Comparison of ENCODE assay signal across 9 cellular contexts in genomic region chr6:50791900-50792508, GRCh38. TPM values are rescaled to one million over a fixed set of nuclear protein-coding genes. Genes with fewer than 3 reads are reported as not detected.
A peak's percentile ranks its signal among the peaks of the same experiment; 100 is the strongest.
DNase-seq lines count a peak whose midpoint lies in the region; ATAC-seq, FAIRE-seq and TF ChIP-seq lines count a peak whose summit lies in the region.
"Had no signal": no experiment of that assay in that cellular context is flagged by ENCODE, and none has a peak within 500 bp of the region (broad histone marks: within the 10 kb centered on the region; RNA-seq: fewer than 3 reads in every experiment).

No MANE protein-coding gene starts in this region.

- no peaks in the 10 kb centered on the region for H3K4me1 Mint-ChIP-seq in activated CD4-positive, alpha-beta memory T cell treated with anti-CD3 and anti-CD28 coated beads, Interleukin-2, amount 10 ng/mL, durations not matched to agents 7 days and 5 days

- H2AFZ ChIP-seq in OCI-LY7 (ENCODE audit: low read length) = no peak overlapping the region

- no peak overlapping the region for H3K4me3 ChIP-seq in HL-60 (replicated peaks; ENCODE audit: insufficient read depth, low read length)
- H3K4me3 ChIP-seq in OCI-LY7 (ENCODE audit: low read depth, low read length, poor library complexity, severe bottlenecking) = no peak overlapping the region
- no peak overlapping the region for H3K4me3 ChIP-seq in epithelial cell of esophagus (ENCODE audit: low read length)
- no peak overlapping the region for H3K4me3 ChIP-seq in pancreas

- intact Hi-C loops in OCI-LY7 (cut with micrococcal nuclease; ENCODE audit: unreplicated experiment) = loop anchor here (5.0 kb wide), 1 partner anchor 665 kb away; no protein-coding TSS in a partner anchor
- intact Hi-C loops in pancreas (cut with DNase I) = no loop called here

- H3K4me2 ChIP-seq in OCI-LY7 (ENCODE audit: low read length) = no peak overlapping the region

- no peaks in the 10 kb centered on the region for H3K9me3 Mint-ChIP-seq in activated CD4-positive, alpha-beta memory T cell treated with anti-CD3 and anti-CD28 coated beads, Interleukin-2, amount 10 ng/mL, durations not matched to agents 7 days and 5 days
- H3K9me3 Mint-ChIP-seq: T-helper 1 cell treated with Interleukin-12 subunit alpha and Interleukin-12 subunit beta and Interleukin-4 antibody, amounts not matched to agents 30 μg/mL and 1 μg/mL, for 36 hours had no signal

- CTCF ChIA-PET in OCI-LY7 (lab: Charles Lee; ENCODE audit: unreplicated experiment) = no interaction called here
- CTCF ChIA-PET in activated CD4-positive, alpha-beta memory T cell treated with anti-CD3 and anti-CD28 coated beads, Interleukin-2, amount 10 ng/mL, durations not matched to agents 7 days and 5 days (lab: Charles Lee) = no interaction called here

- no peak overlapping the region for H3K27ac ChIP-seq in HL-60 (replicated peaks)
- H3K27ac ChIP-seq in OCI-LY7 (ENCODE audit: low read depth, low read length, poor library complexity, severe bottlenecking) = no peak overlapping the region
- no peak overlapping the region for H3K27ac ChIP-seq in pancreas

- TF ChIP-seq CTCF in HL-60 (IDR thresholded peaks at IDR 0.05; ENCODE audit: insufficient read depth, low read length) = peak; percentile 33
- TF ChIP-seq CTCF in OCI-LY7 (conservative IDR thresholded peaks at IDR 0.05; ENCODE audit: low read length) = peak; percentile 93
- peak; percentile 90 for TF ChIP-seq CTCF in epithelial cell of esophagus (IDR thresholded peaks at IDR 0.05; ENCODE audit: insufficient read depth, low read depth, low read length, missing control alignments)
- TF ChIP-seq CTCF in pancreas (IDR thresholded peaks at IDR 0.05) = peak; percentile 22 to 69 (median 48)

- H3K4me3 Mint-ChIP-seq in activated CD4-positive, alpha-beta memory T cell treated with anti-CD3 and anti-CD28 coated beads, Interleukin-2, amount 10 ng/mL, durations not matched to agents 7 days and 5 days = no peak overlapping the region
- H3K4me3 Mint-ChIP-seq: T-helper 1 cell treated with Interleukin-12 subunit alpha and Interleukin-12 subunit beta and Interleukin-4 antibody, amounts not matched to agents 30 μg/mL and 1 μg/mL, for 36 hours had no signal

- FAIRE-seq in pancreas (lab: Jason Lieb, UNC) = peak; percentile 91

- no peaks in the 10 kb centered on the region for H3K4me1 ChIP-seq in OCI-LY7 (ENCODE audit: insufficient read depth, low read length, poor library complexity, severe bottlenecking)
- no peaks in the 10 kb centered on the region for H3K4me1 ChIP-seq in pancreas

- H3K36me3 Mint-ChIP-seq in activated CD4-positive, alpha-beta memory T cell treated with anti-CD3 and anti-CD28 coated beads, Interleukin-2, amount 10 ng/mL, durations not matched to agents 7 days and 5 days (ENCODE audit: low read depth) = no peaks in the 10 kb centered on the region

- H3K36me3 ChIP-seq in OCI-LY7 (ENCODE audit: insufficient read depth, low read length) (no peaks in the 10 kb centered on the region), pancreas (no peaks in the 10 kb centered on the region)

- DNase-seq in Caki2 (ENCODE audit: low read depth) (peak; percentile 21), HL-60 (ENCODE audit: low read depth in 1 of 2, low spot score in 1 of 2) (peak in 1 of 2 experiments; percentile 15), OCI-LY7 (ENCODE audit: low spot score) (peak; percentile 54), epithelial cell of esophagus (ENCODE audit: low read depth) (peak; percentile 66), pancreas (peak in 1 of 6 donors; percentile 9), T-helper 9 cell (no peak)
- no peak for DNase-seq in activated CD4-positive, alpha-beta memory T cell treated with anti-CD3 and anti-CD28 coated beads, Interleukin-2, amount 10 ng/mL, durations not matched to agents 7 days and 5 days

- no peaks in the 10 kb centered on the region for H3K9me2 ChIP-seq in OCI-LY7 (ENCODE audit: insufficient read depth, low read length)

- BruUV-seq in OCI-LY7 (replicated peaks; lab: Mats Ljungman, UMichigan) = no TSS peak

- H3K27me3 Mint-ChIP-seq in activated CD4-positive, alpha-beta memory T cell treated with anti-CD3 and anti-CD28 coated beads, Interleukin-2, amount 10 ng/mL, durations not matched to agents 7 days and 5 days = no peaks in the 10 kb centered on the region

- no peaks in the 10 kb centered on the region for H3K79me2 ChIP-seq in OCI-LY7 (ENCODE audit: insufficient read depth, low read depth, low read length)

- in situ Hi-C loops in Caki2 (cut with HindIII; ENCODE audit: low pct_unique_long_range_greater_than_20kb, low sequenced_read_pairs) = no loop called here

- no peaks in the 10 kb centered on the region for H4K20me1 ChIP-seq in OCI-LY7 (ENCODE audit: insufficient read depth, low read length)

- POLR2A ChIA-PET in OCI-LY7 (lab: Charles Lee) = no interaction called here
- POLR2A ChIA-PET in activated CD4-positive, alpha-beta memory T cell treated with anti-CD3 and anti-CD28 coated beads, Interleukin-2, amount 10 ng/mL, durations not matched to agents 7 days and 5 days (lab: Charles Lee) = no interaction called here

- no peak overlapping the region for H3K27ac Mint-ChIP-seq in activated CD4-positive, alpha-beta memory T cell treated with anti-CD3 and anti-CD28 coated beads, Interleukin-2, amount 10 ng/mL, durations not matched to agents 7 days and 5 days
- H3K27ac Mint-ChIP-seq: T-helper 1 cell treated with Interleukin-12 subunit alpha and Interleukin-12 subunit beta and Interleukin-4 antibody, amounts not matched to agents 30 μg/mL and 1 μg/mL, for 36 hours had no signal

- H3K27me3 ChIP-seq in HL-60 (ENCODE audit: insufficient read depth, poor library complexity, severe bottlenecking) = no peaks in the 10 kb centered on the region
- H3K27me3 ChIP-seq in pancreas = peaks cover 0 to 4% (median 0%) of the 10 kb centered on the region in 4 donors

- H3K9me3 ChIP-seq in OCI-LY7 (ENCODE audit: low read length) (no peaks in the 10 kb centered on the region), pancreas (no peaks in the 10 kb centered on the region)

- ATAC-seq in GM19035 (IDR thresholded peaks at IDR 0.05; ENCODE audit: unreplicated experiment) (peak; percentile 76), pancreas (peak in 3 of 4 donors; percentile 73 to 79 (median 75))

- WGBS in pancreas, 2 donors = 0 to 1% methylated on average over 3 of the region's 3 CpGs

RNA-seq across cellular contexts. Expression of gene TFAP2B, which starts 26.7 kb away (rescaled TPM):
- total RNA-seq in Caki2 (2014; rRNA removed; shearing (Covaris generic); ENCODE audit: low replicate concordance) = not detected in 2 replicates
- total RNA-seq in OCI-LY7 (2014; rRNA removed; shearing (Covaris generic)) = not detected in 2 replicates
- total RNA-seq in OCI-LY7 (2022) (not detected in 2 replicates), pancreas (not detected)
- polyA plus RNA-seq in pancreas = not detected
- total RNA-seq in activated CD4-positive, alpha-beta memory T cell treated with anti-CD3 and anti-CD28 coated beads, Interleukin-2, amount 10 ng/mL, durations not matched to agents 7 days and 5 days = not detected

Comparison
In these comparisons a context has a peak if more than half of its experiments do, and no peak if none do; other contexts are left out.
1. DNase-seq: peak in Caki2 (single experiment), OCI-LY7 (single experiment) and epithelial cell of esophagus (single experiment); none in T-helper 9 cell (single experiment) and activated CD4-positive, alpha-beta memory T cell treated with anti-CD3 and anti-CD28 coated beads, Interleukin-2, amount 10 ng/mL, durations not matched to agents 7 days and 5 days (single experiment).
2. CTCF ChIP-seq: peak in every context shown above with its lines; median percentile 93 in OCI-LY7; 90 in epithelial cell of esophagus; 48 in pancreas; 33 in HL-60.